In genomic region chrX:98379134-98379533, GRCh38 we compare ENCODE assay signal across 24 cellular contexts.
A peak's percentile ranks its signal among the peaks of the same experiment; 100 is the strongest.
DNase-seq lines count a peak whose midpoint lies in the region; ATAC-seq and TF ChIP-seq lines count a peak whose summit lies in the region.
"Had no signal": no experiment of that assay in that cellular context is flagged by ENCODE, and none has a peak within 500 bp of the region (broad histone marks: within the 10 kb centered on the region; RNA-seq: fewer than 3 reads in every experiment).

No MANE protein-coding gene starts in this region.

- H2AFZ ChIP-seq in OCI-LY3 (ENCODE audit: low read depth, low read length) = no peak overlapping the region

- DNase-seq in activated CD4-positive, alpha-beta T cell treated with anti-CD3 and anti-CD28 coated beads for 1 hour = no peak
- DNase-seq: activated CD4-positive, alpha-beta T cell treated with anti-CD3 and anti-CD28 coated beads, Interleukin-2, amount 50 U/mL, for 1 hour; activated CD8-positive, alpha-beta memory T cell treated with anti-CD3 and anti-CD28 coated beads, Interleukin-2, amount 10 ng/mL, durations not matched to agents 7 days and 5 days; activated naive CD4-positive, alpha-beta T cell treated with anti-CD3 and anti-CD28 coated beads for 36 hours; effector CD8-positive, alpha-beta T cell; GDM1; H7; mesendoderm; MV-4-11; NCI-H1694; stimulated activated CD4-positive, alpha-beta T cell treated with anti-CD3 and anti-CD28 coated beads, Interleukin-1b, Interleukin-23, amount 100 ng/mL, for 48 hours; WERI-Rb-1 had no signal

- H3K79me2 ChIP-seq in DOHH2 (ENCODE audit: control insufficient read depth, low read length) = no peaks in the 10 kb centered on the region
- no peaks in the 10 kb centered on the region for H3K79me2 ChIP-seq in OCI-LY3 (ENCODE audit: low read length)

- H4K20me1 ChIP-seq in DOHH2 (ENCODE audit: control insufficient read depth, insufficient read depth, low read depth, low read length) = no peaks in the 10 kb centered on the region
- H4K20me1 ChIP-seq in OCI-LY3 (ENCODE audit: insufficient read depth, low read length) = no peaks in the 10 kb centered on the region

- H3K4me3 ChIP-seq in DOHH2 (ENCODE audit: low read length) (no peak overlapping the region), HUES48 (ENCODE audit: low read depth, low read length) (0 out of 2 replicates have a peak overlapping the region, but pooled peaks have one; percentile 27), OCI-LY3 (ENCODE audit: low read length) (no peak overlapping the region), iPS-18a (ENCODE audit: low read length) (no peak overlapping the region)
- H3K4me3 ChIP-seq: K562, skin epidermis had no signal

- H3K27ac ChIP-seq in DOHH2 (ENCODE audit: low read depth, low read length) (no peak overlapping the region), HUES48 (ENCODE audit: low read depth, low read length) (no peak overlapping the region), OCI-LY3 (ENCODE audit: low read length) (no peak overlapping the region), iPS-18a (ENCODE audit: low read length) (no peak overlapping the region)
- H3K27ac ChIP-seq: RWPE1, skin epidermis, WERI-Rb-1 had no signal

- H3K9me3 ChIP-seq in DOHH2 (ENCODE audit: control insufficient read depth, insufficient read depth, low read length) = no peaks in the 10 kb centered on the region
- H3K9me3 ChIP-seq in HUES48 (ENCODE audit: control insufficient read depth, insufficient read depth, low read length) = peaks cover 35% of the 10 kb centered on the region
- no peaks in the 10 kb centered on the region for H3K9me3 ChIP-seq in OCI-LY3 (ENCODE audit: insufficient read depth, low read length)
- peaks cover 15% of the 10 kb centered on the region for H3K9me3 ChIP-seq in iPS-18a (ENCODE audit: control insufficient read depth, low read depth, low read length)

- H3K27me3 ChIP-seq in DOHH2 (ENCODE audit: control insufficient read depth, low read length) = no peaks in the 10 kb centered on the region
- H3K27me3 ChIP-seq in HUES48 (ENCODE audit: control insufficient read depth, insufficient read depth, low read length) = no peaks in the 10 kb centered on the region
- H3K27me3 ChIP-seq in OCI-LY3 (ENCODE audit: low read depth, low read length) = no peaks in the 10 kb centered on the region
- H3K27me3 ChIP-seq in iPS-18a (ENCODE audit: control insufficient read depth, insufficient read depth, low read length) = no peaks in the 10 kb centered on the region

- TF ChIP-seq CTCF in DOHH2 (IDR thresholded peaks at IDR 0.05; ENCODE audit: low read depth, low read length, poor library complexity, severe bottlenecking) (peak; percentile 13), OCI-LY3 (IDR thresholded peaks at IDR 0.05; ENCODE audit: low read depth, low read length) (peak; percentile 20; the same call in 1 of the 2 replicates)

- H3K9me2 ChIP-seq in DOHH2 (replicated peaks; ENCODE audit: control insufficient read depth, low read length) = no peaks in the 10 kb centered on the region

- H3F3A ChIP-seq in DOHH2 (ENCODE audit: control insufficient read depth, insufficient read depth) = no peaks in the 10 kb centered on the region

- H3K4me1 ChIP-seq in DOHH2 (ENCODE audit: control insufficient read depth, low read length) = no peaks in the 10 kb centered on the region
- peaks cover 15% of the 10 kb centered on the region for H3K4me1 ChIP-seq in HUES48 (ENCODE audit: control insufficient read depth, insufficient read depth, low read length)
- no peaks in the 10 kb centered on the region for H3K4me1 ChIP-seq in OCI-LY3 (ENCODE audit: low read length)
- H3K4me1 ChIP-seq in iPS-18a (ENCODE audit: control insufficient read depth, low read depth, low read length) = peaks cover 19% of the 10 kb centered on the region

- H3K4me2 ChIP-seq in DOHH2 (ENCODE audit: low read length) (no peak overlapping the region), OCI-LY3 (ENCODE audit: low read length) (no peak overlapping the region)

- ATAC-seq in HG03135 (IDR thresholded peaks at IDR 0.05; ENCODE audit: unreplicated experiment) (no peak), HG02840 (IDR thresholded peaks at IDR 0.05; ENCODE audit: low FRiP score, unreplicated experiment) (no peak), HG02623 (IDR thresholded peaks at IDR 0.05; ENCODE audit: unreplicated experiment) (no peak)
- ATAC-seq: activated CD8-positive, alpha-beta memory T cell treated with anti-CD3 and anti-CD28 coated beads, Interleukin-2, amount 10 ng/mL, durations not matched to agents 7 days and 5 days; esophagus mucosa; K562; left lobe of liver had no signal

- H3K36me3 ChIP-seq in DOHH2 (ENCODE audit: control insufficient read depth, low read length) = no peaks in the 10 kb centered on the region
- no peaks in the 10 kb centered on the region for H3K36me3 ChIP-seq in HUES48 (ENCODE audit: control insufficient read depth, insufficient read depth, low read length)
- no peaks in the 10 kb centered on the region for H3K36me3 ChIP-seq in OCI-LY3 (replicated peaks; ENCODE audit: low read depth, low read length)
- H3K36me3 ChIP-seq in iPS-18a (ENCODE audit: control insufficient read depth, low read depth, low read length) = no peaks in the 10 kb centered on the region
- H3K36me3 ChIP-seq: WERI-Rb-1 had no signal

- H3K9ac ChIP-seq in HUES48 (ENCODE audit: low read depth, low read length) (no peak overlapping the region), OCI-LY3 (ENCODE audit: low read length) (no peak overlapping the region), iPS-18a (ENCODE audit: low read length) (peak overlapping the region; percentile 16)
